In the genomic region with DNA sequence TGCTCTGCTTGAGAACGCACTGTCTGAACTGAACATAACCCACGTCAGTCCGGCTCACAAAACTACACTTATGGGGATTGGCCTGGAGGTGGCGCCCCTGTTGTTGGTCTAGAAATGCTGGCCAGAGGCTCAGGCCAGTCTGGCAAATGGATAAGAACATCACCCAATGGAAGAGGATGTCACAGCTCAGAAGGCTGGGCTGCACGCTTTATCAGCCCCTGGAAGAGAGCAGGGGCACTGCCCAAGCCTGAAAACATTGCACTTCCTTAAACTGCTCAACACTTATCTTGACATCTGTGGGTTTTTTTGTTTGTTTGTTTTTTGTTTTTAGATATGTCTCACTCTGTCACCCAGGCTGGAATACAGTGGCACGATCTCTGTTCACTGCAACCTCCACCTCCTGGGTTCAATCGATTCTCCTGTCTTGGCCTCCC, we compare ENCODE assay signal across 8 cellular contexts. TPM values are rescaled to one million over a fixed set of nuclear protein-coding genes. Genes with fewer than 3 reads are reported as not detected.
DNase-seq lines count a peak whose midpoint lies in the region; ATAC-seq and TF ChIP-seq lines count a peak whose summit lies in the region.

No MANE protein-coding gene starts in this region.

- in situ Hi-C loops in KBM-7 (cut with MboI; ENCODE audit: low pct_unique_long_range_greater_than_20kb, low sequenced_read_pairs): no loop called here
- in situ Hi-C loops in Panc1 (cut with HindIII; ENCODE audit: low pct_unique_long_range_greater_than_20kb, low sequenced_read_pairs): no loop called here

- no peaks in the 10 kb centered on the region for H3K36me3 Mint-ChIP-seq in Caco-2 (ENCODE audit: insufficient read depth, unreplicated experiment)
- H3K36me3 Mint-ChIP-seq in activated naive CD4-positive, alpha-beta T cell treated with anti-CD3 and anti-CD28 coated beads for 36 hours (ENCODE audit: low read depth): no peaks in the 10 kb centered on the region

- H3K9me3 ChIP-seq in Caco-2: no peaks in the 10 kb centered on the region
- H3K9me3 ChIP-seq in Panc1 (ENCODE audit: control insufficient read depth, insufficient read depth, low read depth, low read length): no peaks in the 10 kb centered on the region
- H3K9me3 ChIP-seq in parathyroid adenoma (ENCODE audit: control insufficient read depth, low read length): no peaks in the 10 kb centered on the region

- H3K27ac ChIP-seq in Panc1 (ENCODE audit: low read length) (no peak overlapping the region), parathyroid adenoma (no peak overlapping the region)

- H3K4me1 ChIP-seq in Caco-2 (no peaks in the 10 kb centered on the region), Panc1 (ENCODE audit: control insufficient read depth, insufficient read depth, low read length) (no peaks in the 10 kb centered on the region), parathyroid adenoma (peaks cover 2% of the 10 kb centered on the region)

- H3K79me2 ChIP-seq in parathyroid adenoma: no peaks in the 10 kb centered on the region

- TF ChIP-seq CTCF in Caco-2 (IDR thresholded peaks at IDR 0.05; ENCODE audit: insufficient read depth in 1 of 2, low read depth in 1 of 2, low read length in 1 of 2, severe bottlenecking in 1 of 2, unreplicated experiment in 1 of 2) (peak; percentile 73 to 84), Panc1 (IDR thresholded peaks at IDR 0.05) (peak; percentile 83), parathyroid adenoma (IDR thresholded peaks at IDR 0.05) (peak; percentile 62)

- DNase-seq in Caco-2: peak; percentile 76 to 81
- peak; percentile 92 for DNase-seq in KBM-7
- DNase-seq in Panc1 (ENCODE audit: low read depth, low spot score): peak; percentile 48
- DNase-seq in activated naive CD4-positive, alpha-beta T cell treated with anti-CD3 and anti-CD28 coated beads for 36 hours: peak; percentile 73
- peak; percentile 72 for DNase-seq in glomerular visceral epithelial cell (ENCODE audit: extremely low spot score)

- H3K4me3 ChIP-seq in Caco-2 (ENCODE audit: low read depth, low read length): no peak overlapping the region
- H3K4me3 ChIP-seq in Panc1 (ENCODE audit: low read depth in 2 of 2, low read length in 2 of 2): no peak overlapping the region
- no peak overlapping the region for H3K4me3 ChIP-seq in parathyroid adenoma (ENCODE audit: low read depth, low read length)

- peak; percentile 88 for ATAC-seq in GM21367 (IDR thresholded peaks at IDR 0.05; ENCODE audit: unreplicated experiment)
- peak; percentile 95 for ATAC-seq in Panc1
- ATAC-seq in HG03159 (IDR thresholded peaks at IDR 0.05; ENCODE audit: unreplicated experiment): no peak

- H3K4me1 Mint-ChIP-seq in Caco-2 (ENCODE audit: low read depth, unreplicated experiment): no peaks in the 10 kb centered on the region
- H3K4me1 Mint-ChIP-seq in activated naive CD4-positive, alpha-beta T cell treated with anti-CD3 and anti-CD28 coated beads for 36 hours (ENCODE audit: low read depth): no peaks in the 10 kb centered on the region

- H3K9me3 Mint-ChIP-seq in Caco-2 (ENCODE audit: unreplicated experiment): no peaks in the 10 kb centered on the region
- no peaks in the 10 kb centered on the region for H3K9me3 Mint-ChIP-seq in activated naive CD4-positive, alpha-beta T cell treated with anti-CD3 and anti-CD28 coated beads for 36 hours

- POLR2A ChIA-PET in Caco-2 (lab: Charles Lee) (interaction anchor here (0.8 kb wide), 1 partner anchor 24 kb away, joined by 3 read pairs; no protein-coding TSS in a partner anchor), Panc1 (lab: Charles Lee) (no interaction called here)

- H3K27me3 Mint-ChIP-seq in Caco-2 (ENCODE audit: insufficient read depth, unreplicated experiment): peaks cover 3% of the 10 kb centered on the region
- no peaks in the 10 kb centered on the region for H3K27me3 Mint-ChIP-seq in activated naive CD4-positive, alpha-beta T cell treated with anti-CD3 and anti-CD28 coated beads for 36 hours (ENCODE audit: low read depth)

- intact Hi-C loops in Caco-2 (cut with micrococcal nuclease; ENCODE audit: unreplicated experiment): loop anchor here (1.0 kb wide), 1 partner anchor 24 kb away; no protein-coding TSS in a partner anchor
- intact Hi-C loops in Panc1 (cut with micrococcal nuclease; ENCODE audit: unreplicated experiment): no loop called here
- intact Hi-C loops in activated naive CD4-positive, alpha-beta T cell treated with anti-CD3 and anti-CD28 coated beads for 36 hours (cut with micrococcal nuclease): loop anchor here (1.0 to 2.0 kb wide), 2 partner anchors 24 to 211 kb away; a partner anchor contains a TSS

- no peak overlapping the region for H3K4me3 Mint-ChIP-seq in Caco-2 (ENCODE audit: unreplicated experiment)
- no peak overlapping the region for H3K4me3 Mint-ChIP-seq in activated naive CD4-positive, alpha-beta T cell treated with anti-CD3 and anti-CD28 coated beads for 36 hours

- H3K27me3 ChIP-seq in Caco-2 (replicated peaks; ENCODE audit: control insufficient read depth, insufficient read depth, low read length) (no peaks in the 10 kb centered on the region), Panc1 (ENCODE audit: control insufficient read depth, insufficient read depth, low read length) (no peaks in the 10 kb centered on the region), parathyroid adenoma (ENCODE audit: control insufficient read depth, insufficient read depth, low read length) (no peaks in the 10 kb centered on the region)

- no peak overlapping the region for H3K4me2 ChIP-seq in parathyroid adenoma (ENCODE audit: low read length)

- H3K36me3 ChIP-seq in Caco-2 (ENCODE audit: control insufficient read depth, insufficient read depth, low read length): no peaks in the 10 kb centered on the region
- H3K36me3 ChIP-seq in Panc1 (ENCODE audit: control insufficient read depth, insufficient read depth, low read length): no peaks in the 10 kb centered on the region
- no peaks in the 10 kb centered on the region for H3K36me3 ChIP-seq in parathyroid adenoma (ENCODE audit: control insufficient read depth, insufficient read depth, low read length)

- H3K9ac ChIP-seq in parathyroid adenoma: no peak overlapping the region

- BruUV-seq in Caco-2 (replicated peaks; lab: Mats Ljungman, UMichigan): no TSS peak
- BruUV-seq in Panc1 (replicated peaks; lab: Mats Ljungman, UMichigan): no TSS peak

- no peak overlapping the region for H3K27ac Mint-ChIP-seq in Caco-2 (ENCODE audit: unreplicated experiment)
- H3K27ac Mint-ChIP-seq in activated naive CD4-positive, alpha-beta T cell treated with anti-CD3 and anti-CD28 coated beads for 36 hours: no peak overlapping the region

- H2AFZ ChIP-seq in parathyroid adenoma: peak overlapping the region; percentile 2

- CTCF ChIA-PET in Caco-2 (lab: Charles Lee) (interaction anchor here (0.7 to 1.5 kb wide), 2 partner anchors 24 to 88 kb away, joined by 3 to 8 read pairs; a partner anchor contains a TSS), Panc1 (lab: Charles Lee) (interaction anchor here (0.6 kb wide), 2 partner anchors 20 to 360 kb away, joined by 4 to 5 read pairs; no protein-coding TSS in a partner anchor)
- CTCF ChIA-PET in activated naive CD4-positive, alpha-beta T cell treated with anti-CD3 and anti-CD28 coated beads for 36 hours (lab: Charles Lee): interaction anchor here (0.7 to 1.4 kb wide), 3 partner anchors 83 to 325 kb away, joined by 3 to 4 read pairs (median 3); a partner anchor contains a TSS

RNA-seq across cellular contexts. Expression of a gene that starts 24.8 kb away (rescaled TPM):
- total RNA-seq in Caco-2 (2022) (96.5 and 101 TPM in 2 replicates), Panc1 (2021; ENCODE audit: unreplicated experiment) (51.1 TPM)
- 38.8 TPM for polyA plus RNA-seq in Panc1 (2012; ENCODE audit: insufficient read length)
- 10 to 100 TPM; 58.1 to 61.9 TPM for total RNA-seq in activated naive CD4-positive, alpha-beta T cell treated with anti-CD3 and anti-CD28 coated beads for 36 hours
